16 cellular contexts compared by ENCODE assay signal in genomic region chr12:65622056-65622455, GRCh38.
DNase-seq lines count a peak whose midpoint lies in the region; ATAC-seq and TF ChIP-seq lines count a peak whose summit lies in the region.
"Had no signal": no experiment of that assay in that cellular context is flagged by ENCODE, and none has a peak within 500 bp of the region (broad histone marks: within the 10 kb centered on the region; RNA-seq: fewer than 3 reads in every experiment).

No MANE protein-coding gene starts in this region.

- H3K27ac ChIP-seq in H9 (ENCODE audit: insufficient read length, low read depth, low read length), result no peak overlapping the region
- H3K27ac ChIP-seq in mesenchymal stem cell (ENCODE audit: low read length, poor library complexity, severe bottlenecking), result no peak overlapping the region
- H3K27ac ChIP-seq in upper lobe of left lung, result no peak overlapping the region
- H3K27ac ChIP-seq: BLaER1 treated with 17β-estradiol and CSF1 and Interleukin-3, amounts not matched to agents 10 nM and 100 nM; GM23248 had no signal

- H3K9me3 ChIP-seq in H9 (ENCODE audit: control insufficient read depth, low read depth, low read length) (no peaks in the 10 kb centered on the region), mesenchymal stem cell (ENCODE audit: control insufficient read depth, low read length) (peaks cover 2% of the 10 kb centered on the region), upper lobe of left lung (no peaks in the 10 kb centered on the region), MG63 (no peaks in the 10 kb centered on the region; the same call in 1 of the 2 replicates)
- H3K9me3 ChIP-seq: BLaER1 treated with 17β-estradiol and CSF1 and Interleukin-3, amounts not matched to agents 10 nM and 100 nM had no signal

- H3K4me1 Mint-ChIP-seq in H9 (peaks cover 4% of the 10 kb centered on the region in 2 experiments; a peak in 3 of 4 replicates), WTC11 (peaks cover 4% of the 10 kb centered on the region)
- H3K4me1 Mint-ChIP-seq: CD4-positive, CD25-positive, alpha-beta regulatory T cell had no signal

- TF ChIP-seq POLR2A in upper lobe of left lung (IDR thresholded peaks at IDR 0.05), result no peak

- H3K56ac ChIP-seq in H9 (ENCODE audit: insufficient read length, low read depth, low read length), result no peak overlapping the region

- H3K9me3 Mint-ChIP-seq in H9, result no peaks in the 10 kb centered on the region
- H3K9me3 Mint-ChIP-seq in WTC11, result no peaks in the 10 kb centered on the region

- H2BK20ac ChIP-seq in H9 (ENCODE audit: low read depth, low read length, poor library complexity, severe bottlenecking), result no peak overlapping the region

- POLR2A ChIA-PET in WTC11 (lab: Charles Lee), result no interaction called here

- H3K4me3 ChIP-seq in mesenchymal stem cell (ENCODE audit: insufficient read depth in 1 of 2, low read depth in 1 of 2, low read length in 2 of 2), result no peak overlapping the region
- no peak overlapping the region for H3K4me3 ChIP-seq in upper lobe of left lung
- H3K4me3 ChIP-seq in MG63, result no peak overlapping the region
- H3K4me3 ChIP-seq: BLaER1 treated with 17β-estradiol and CSF1 and Interleukin-3, amounts not matched to agents 10 nM and 100 nM; GM23248 had no signal

- no peak overlapping the region for H4K91ac ChIP-seq in H9 (ENCODE audit: insufficient read length, low read depth, low read length)
- no peak overlapping the region for H4K91ac ChIP-seq in mesenchymal stem cell (ENCODE audit: low read length)

- TF ChIP-seq CTCF in H9 (conservative IDR thresholded peaks at IDR 0.05) (no peak), WTC11 (IDR thresholded peaks at IDR 0.05) (no peak), upper lobe of left lung (IDR thresholded peaks at IDR 0.05) (no peak)

- H3K27me3 Mint-ChIP-seq in H9 (ENCODE audit: low read depth) (no peaks in the 10 kb centered on the region), WTC11 (ENCODE audit: low read depth) (no peaks in the 10 kb centered on the region)
- H3K27me3 Mint-ChIP-seq: CD4-positive, CD25-positive, alpha-beta regulatory T cell had no signal

- no peak for TF ChIP-seq RAD21 in Ishikawa (IDR thresholded peaks at IDR 0.05; ENCODE audit: low read depth)

- H3K4me1 ChIP-seq in H9 (ENCODE audit: insufficient read depth, low read length), result no peaks in the 10 kb centered on the region
- peaks cover 2% of the 10 kb centered on the region for H3K4me1 ChIP-seq in mesenchymal stem cell (ENCODE audit: control insufficient read depth, insufficient read depth, low read depth, low read length)
- no peaks in the 10 kb centered on the region for H3K4me1 ChIP-seq in upper lobe of left lung

- H2BK120ac ChIP-seq in H9 (ENCODE audit: low read depth, low read length, poor library complexity, severe bottlenecking), result no peak overlapping the region
- H2BK120ac ChIP-seq in mesenchymal stem cell (ENCODE audit: low read depth, low read length), result no peak overlapping the region

- H2BK5ac ChIP-seq in H9 (ENCODE audit: insufficient read length, low read length), result no peak overlapping the region
- H2BK5ac ChIP-seq in mesenchymal stem cell (ENCODE audit: low read depth, low read length, poor library complexity, severe bottlenecking), result no peak overlapping the region

- TF ChIP-seq EP300 in Ishikawa (IDR thresholded peaks at IDR 0.05; ENCODE audit: borderline replicate concordance), result no peak
- no peak for TF ChIP-seq EP300 in upper lobe of left lung (IDR thresholded peaks at IDR 0.05)

- H3K23ac ChIP-seq in H9 (ENCODE audit: insufficient read length, low read depth, low read length), result no peak overlapping the region
- H3K23ac ChIP-seq in mesenchymal stem cell (ENCODE audit: low read length in 2 of 2), result no peak overlapping the region

- H3K79me2 ChIP-seq in H9 (ENCODE audit: insufficient read depth, low read length), result 0 out of 2 replicates have a peak, but pooled peaks cover under 1% of the 10 kb centered on the region

- no peak overlapping the region for H3K9ac ChIP-seq in H9 (ENCODE audit: extremely low read depth, insufficient read length, low read length)
- H3K9ac ChIP-seq in mesenchymal stem cell (ENCODE audit: low read length), result no peak overlapping the region
- H3K9ac ChIP-seq: BLaER1 treated with 17β-estradiol and CSF1 and Interleukin-3, amounts not matched to agents 10 nM and 100 nM; GM23248 had no signal

- no peak for ATAC-seq in WTC11
- ATAC-seq in upper lobe of left lung (ENCODE audit: low FRiP score in 2 of 2), result no peak

- H2BK15ac ChIP-seq in H9 (ENCODE audit: low read depth, low read length), result 0 out of 2 replicates have a peak overlapping the region, but pooled peaks have one; percentile 17
- H2BK15ac ChIP-seq in mesenchymal stem cell (ENCODE audit: low read depth, poor library complexity, severe bottlenecking), result no peak overlapping the region

- H2AK5ac ChIP-seq in H9 (ENCODE audit: insufficient read length, low read length) (no peak overlapping the region), mesenchymal stem cell (ENCODE audit: low read length, severe bottlenecking) (peak overlapping the region; percentile 26)

- H3K79me1 ChIP-seq in H9 (ENCODE audit: insufficient read depth, low read depth, low read length, poor library complexity, severe bottlenecking), result no peaks in the 10 kb centered on the region
- H3K79me1 ChIP-seq in mesenchymal stem cell (replicated peaks; ENCODE audit: low read length, poor library complexity, severe bottlenecking), result no peaks in the 10 kb centered on the region

- WGBS in H9 (ENCODE audit: extremely low coverage, insufficient read length, low lambda C conversion rate), result no CpG with 5 or more reads among the region's 6 CpGs
- WGBS in mesenchymal stem cell, result 100% methylated on average over 2 of the region's 6 CpGs
- WGBS in upper lobe of left lung, 2 donors, result 96% methylated on average over 6 of the region's 6 CpGs

- no peak overlapping the region for H2BK12ac ChIP-seq in H9 (ENCODE audit: insufficient read length, low read depth, low read length)
- H2BK12ac ChIP-seq in mesenchymal stem cell (ENCODE audit: low read length in 2 of 2), result peak overlapping the region in 1 of 2 experiments; percentile 70

- no peak overlapping the region for H3K4ac ChIP-seq in H9 (ENCODE audit: low read depth, low read length)
- no peak overlapping the region for H3K4ac ChIP-seq in mesenchymal stem cell (ENCODE audit: low read depth in 1 of 2, low read length in 2 of 2)

- no peak overlapping the region for H3T11ph ChIP-seq in H9 (ENCODE audit: low read length)

- H3K36me3 Mint-ChIP-seq in H9 (ENCODE audit: insufficient read depth in 1 of 3, low read depth in 3 of 3) (no peaks in the 10 kb centered on the region), WTC11 (no peaks in the 10 kb centered on the region)
- H3K36me3 Mint-ChIP-seq: CD4-positive, CD25-positive, alpha-beta regulatory T cell had no signal

- H3K23me2 ChIP-seq in H9 (ENCODE audit: insufficient read length, low read depth, low read length, poor library complexity, severe bottlenecking), result no peaks in the 10 kb centered on the region

- H4K5ac ChIP-seq in H9 (ENCODE audit: insufficient read length, low read depth, low read length), result no peak overlapping the region

- H3K14ac ChIP-seq in H9 (ENCODE audit: insufficient read depth, low read length), result no peak overlapping the region
- H3K14ac ChIP-seq in mesenchymal stem cell (ENCODE audit: low read length in 2 of 2), result no peak overlapping the region

- H3K27me3 ChIP-seq in H9 (ENCODE audit: insufficient read depth, low read length) (no peaks in the 10 kb centered on the region), mesenchymal stem cell (ENCODE audit: control insufficient read depth in 1 of 2, insufficient read depth in 1 of 2, low read length in 2 of 2) (no peaks in the 10 kb centered on the region), upper lobe of left lung (no peaks in the 10 kb centered on the region), MG63 (no peaks in the 10 kb centered on the region)
- H3K27me3 ChIP-seq: BLaER1 treated with 17β-estradiol and CSF1 and Interleukin-3, amounts not matched to agents 10 nM and 100 nM had no signal

- H3K4me2 ChIP-seq in H9 (ENCODE audit: insufficient read depth, insufficient read length, low read length), result no peak overlapping the region
- H3K4me2 ChIP-seq in mesenchymal stem cell (ENCODE audit: low read length, poor library complexity, severe bottlenecking), result no peak overlapping the region
- H3K4me2 ChIP-seq: BLaER1 treated with 17β-estradiol and CSF1 and Interleukin-3, amounts not matched to agents 10 nM and 100 nM had no signal

- H3K27ac Mint-ChIP-seq in H9 (no peak overlapping the region), WTC11 (no peak overlapping the region)
- H3K27ac Mint-ChIP-seq: CD4-positive, CD25-positive, alpha-beta regulatory T cell had no signal

- no peaks in the 10 kb centered on the region for H3K36me3 ChIP-seq in mesenchymal stem cell (ENCODE audit: control insufficient read depth in 1 of 2, insufficient read depth in 2 of 2, low read depth in 1 of 2, low read length in 2 of 2)
- no peaks in the 10 kb centered on the region for H3K36me3 ChIP-seq in upper lobe of left lung
- H3K36me3 ChIP-seq in MG63, result no peaks in the 10 kb centered on the region
- H3K36me3 ChIP-seq: BLaER1 treated with 17β-estradiol and CSF1 and Interleukin-3, amounts not matched to agents 10 nM and 100 nM had no signal

- H3K18ac ChIP-seq in H9 (ENCODE audit: insufficient read length, low read depth, low read length) (no peak overlapping the region), mesenchymal stem cell (ENCODE audit: low read depth in 1 of 2, low read length in 2 of 2) (peak overlapping the region in 1 of 2 experiments; percentile 37)

- H4K20me1 ChIP-seq in H9 (ENCODE audit: control insufficient read depth, insufficient read depth, insufficient read length), result no peaks in the 10 kb centered on the region
- H4K20me1 ChIP-seq: BLaER1 treated with 17β-estradiol and CSF1 and Interleukin-3, amounts not matched to agents 10 nM and 100 nM had no signal

- no peak overlapping the region for H3K4me3 Mint-ChIP-seq in H9
- H3K4me3 Mint-ChIP-seq in WTC11, result no peak overlapping the region
- H3K4me3 Mint-ChIP-seq: CD4-positive, CD25-positive, alpha-beta regulatory T cell had no signal

- CTCF ChIA-PET in WTC11 (lab: Charles Lee), result no interaction called here

- DNase-seq in H9, result no peak
- DNase-seq in WTC11 (ENCODE audit: low spot score), result no peak
- DNase-seq in mesenchymal stem cell, result no peak
- no peak for DNase-seq in upper lobe of left lung
- no peak for DNase-seq in MG63
- DNase-seq in T-helper 9 cell, result no peak
- no peak for DNase-seq in cerebellar cortex (ENCODE audit: low spot score)
- DNase-seq: ACHN; Calu3; CD4-positive, CD25-positive, alpha-beta regulatory T cell; DMS153; DMS79 treated with DMSO at 0.1 percent for 48 hours; EL; GM23248 had no signal

- H2AFZ ChIP-seq in H9 (ENCODE audit: low read length) (no peak overlapping the region), mesenchymal stem cell (ENCODE audit: low read depth, low read length) (no peak overlapping the region)
- H2AFZ ChIP-seq: GM23248 had no signal

- H4K8ac ChIP-seq in H9 (replicated peaks; ENCODE audit: insufficient read length, low read depth, low read length), result no peak overlapping the region
- H4K8ac ChIP-seq in mesenchymal stem cell (ENCODE audit: low read length), result no peak overlapping the region

TF ChIP-seq in Ishikawa, 13 proteins besides CTCF, POLR2A, EP300 and RAD21 (continues in another document):
- TF ChIP-seq TCF12 (IDR thresholded peaks at IDR 0.05; ENCODE audit: low read depth) (no peak), TAF1 (IDR thresholded peaks at IDR 0.05; ENCODE audit: low read depth) (no peak)

TF ChIP-seq in WTC11, 78 proteins besides CTCF, POLR2A, EP300 and RAD21 (continues in another document):
- no peak for TF ChIP-seq ZNF423 (CRISPR knock-in tag; IDR thresholded peaks at IDR 0.05)
